28 cellular contexts compared by ENCODE assay signal in genomic region chr5:98713856-98714255, GRCh38.
"Had no signal": no experiment of that assay in that cellular context is flagged by ENCODE, and none has a peak within 500 bp of the region (broad histone marks: within the 10 kb centered on the region; RNA-seq: fewer than 3 reads in every experiment).

No MANE protein-coding gene starts in this region.

- DNase-seq: naive thymus-derived CD4-positive, alpha-beta T cell; natural killer cell; occipital lobe; ovary; retina; spleen; stimulated activated CD4-positive, alpha-beta T cell treated with anti-CD3 and anti-CD28 coated beads, Interleukin-12 subunit alpha, Interleukin-12 subunit beta, amount 100 ng/mL, for 4 hours; stimulated activated CD4-positive, alpha-beta T cell treated with anti-CD3 and anti-CD28 coated beads, Interleukin-1b, Interleukin-23, amount 100 ng/mL, for 48 hours; stimulated activated CD4-positive, alpha-beta T cell treated with anti-CD3 and anti-CD28 coated beads, Interleukin-4, amount 100 ng/mL, for 1 hour; stimulated activated CD4-positive, alpha-beta T cell treated with anti-CD3 and anti-CD28 coated beads, Interleukin-4, amount 100 ng/mL, for 4 hours; stimulated activated CD8-positive, alpha-beta memory T cell treated with anti-CD3 and anti-CD28 coated beads, Interleukin-4, amount 100 ng/mL, for 48 hours; stimulated activated naive CD4-positive, alpha-beta T cell; stimulated activated naive CD8-positive, alpha-beta T cell treated with anti-CD3 and anti-CD28 coated beads, Interleukin-15, amount 100 ng/mL, for 72 hours; stimulated activated naive CD8-positive, alpha-beta T cell treated with anti-CD3 and anti-CD28 coated beads, Interleukin-15, Interleukin-2, amounts not matched to agents 100 U/mL and 50 U/mL, for 24 hours; substantia nigra; testis; tibial artery; transverse colon; upper lobe of right lung; uterus had no signal

- H3K9ac ChIP-seq: neural progenitor cell had no signal

- H3K27ac ChIP-seq: neural progenitor cell, ovary, prostate gland, right atrium auricular region, skin epidermis, spleen, suprapubic skin, testis, tibial artery, transverse colon, upper lobe of right lung, uterus had no signal

- H3K4me3 ChIP-seq: neural progenitor cell, ovary, prostate gland, right atrium auricular region, skin epidermis, smooth muscle cell, spleen, suprapubic skin, testis, tibial artery, transverse colon, upper lobe of right lung, uterus had no signal

- ATAC-seq: naive thymus-derived CD4-positive, alpha-beta T cell; natural killer cell; sciatic nerve; stimulated activated memory B cell treated with anti-CD40 and anti-IgM and Interleukin-4, amounts not matched to agents 10 μg/mL and 1 μg/mL and 100 μg/mL, for 72 hours; stimulated activated naive CD8-positive, alpha-beta T cell treated with anti-CD3 and anti-CD28 coated beads, Interleukin-15, amount 100 ng/mL, for 72 hours; stimulated activated naive CD8-positive, alpha-beta T cell treated with anti-CD3 and anti-CD28 coated beads, Interleukin-15, Interleukin-2, amounts not matched to agents 100 U/mL and 50 U/mL, for 24 hours; upper lobe of right lung had no signal

- H3K4me1 ChIP-seq: neural progenitor cell, prostate gland, right atrium auricular region, spleen, suprapubic skin, testis, tibial artery, transverse colon, upper lobe of right lung, uterus had no signal

- H3K9me3 ChIP-seq: ovary, prostate gland, right atrium auricular region, suprapubic skin, testis, tibial artery, transverse colon, upper lobe of right lung, uterus had no signal

- H3K4me2 ChIP-seq: neural progenitor cell, smooth muscle cell had no signal

- H3K27me3 ChIP-seq: neural progenitor cell, ovary, right atrium auricular region, spleen, suprapubic skin, testis, tibial artery, transverse colon, upper lobe of right lung, uterus had no signal

- H2AFZ ChIP-seq: neural progenitor cell had no signal

- H3K36me3 ChIP-seq: neural progenitor cell, ovary, prostate gland, right atrium auricular region, spleen, suprapubic skin, tibial artery, transverse colon, upper lobe of right lung, uterus had no signal
